2 cellular contexts compared by ENCODE assay signal in the genomic region with DNA sequence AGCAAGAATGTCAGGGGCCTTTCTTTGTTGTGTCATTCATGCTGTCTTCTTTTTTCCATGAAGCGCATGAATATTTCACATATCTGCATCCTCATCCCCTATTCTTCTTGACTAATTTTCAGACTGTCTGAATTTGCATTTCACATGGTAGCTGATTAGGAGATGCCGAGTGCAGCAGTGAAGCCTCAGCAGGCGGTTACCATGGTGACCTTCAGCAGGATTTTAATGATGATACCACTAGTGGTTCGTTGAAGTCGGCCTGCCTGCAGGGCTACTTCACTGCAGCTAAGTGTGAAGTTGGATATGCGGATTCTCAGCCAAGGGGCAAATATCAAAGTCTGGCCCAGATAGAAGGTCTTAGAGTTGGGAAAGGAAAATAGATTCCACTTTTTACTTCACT.
TF ChIP-seq lines count a peak whose summit lies in the region.

No MANE protein-coding gene starts in this region.

TF ChIP-seq in H1, 55 proteins besides CTCF, POLR2A, EP300 and RAD21:
- no peak for TF ChIP-seq GTF2F1 (IDR thresholded peaks at IDR 0.05; ENCODE audit: borderline replicate concordance, low read depth, low read length)
- no peak for TF ChIP-seq CHD1 (IDR thresholded peaks at IDR 0.05; ENCODE audit: low read depth, low read length)
- TF ChIP-seq, protein P1, sequence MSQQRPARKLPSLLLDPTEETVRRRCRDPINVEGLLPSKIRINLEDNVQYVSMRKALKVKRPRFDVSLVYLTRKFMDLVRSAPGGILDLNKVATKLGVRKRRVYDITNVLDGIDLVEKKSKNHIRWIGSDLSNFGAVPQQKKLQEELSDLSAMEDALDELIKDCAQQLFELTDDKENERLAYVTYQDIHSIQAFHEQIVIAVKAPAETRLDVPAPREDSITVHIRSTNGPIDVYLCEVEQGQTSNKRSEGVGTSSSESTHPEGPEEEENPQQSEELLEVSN (IDR thresholded peaks at IDR 0.05), result no peak
- no peak for TF ChIP-seq YY1 (IDR thresholded peaks at IDR 0.05; ENCODE audit: low read depth, low read length)
- TF ChIP-seq POU5F1 (IDR thresholded peaks at IDR 0.05; ENCODE audit: low read depth, low read length), result no peak
- no peak for TF ChIP-seq KDM5A (IDR thresholded peaks at IDR 0.05; ENCODE audit: low read length)
- TF ChIP-seq TBP (IDR thresholded peaks at IDR 0.05; ENCODE audit: low read depth, low read length), result no peak
- no peak for TF ChIP-seq FOSL1 (IDR thresholded peaks at IDR 0.05; ENCODE audit: insufficient read depth, low read depth, low read length)
- no peak for TF ChIP-seq BACH1 (IDR thresholded peaks at IDR 0.05; ENCODE audit: low read length)
- TF ChIP-seq EGR1 (IDR thresholded peaks at IDR 0.05; ENCODE audit: borderline replicate concordance, low read depth, low read length), result no peak
- TF ChIP-seq ASH2L (IDR thresholded peaks at IDR 0.05; ENCODE audit: low read length), result no peak
- no peak for TF ChIP-seq CBX8 (IDR thresholded peaks at IDR 0.05; ENCODE audit: borderline replicate concordance, low read depth, low read length)
- no peak for TF ChIP-seq SIX5 (IDR thresholded peaks at IDR 0.05; ENCODE audit: low read depth, low read length)
- no peak for TF ChIP-seq BRCA1 (IDR thresholded peaks at IDR 0.05; ENCODE audit: low read depth, low read length)
- TF ChIP-seq JUND (IDR thresholded peaks at IDR 0.05; ENCODE audit: low read length), result no peak
- TF ChIP-seq, protein P2, sequence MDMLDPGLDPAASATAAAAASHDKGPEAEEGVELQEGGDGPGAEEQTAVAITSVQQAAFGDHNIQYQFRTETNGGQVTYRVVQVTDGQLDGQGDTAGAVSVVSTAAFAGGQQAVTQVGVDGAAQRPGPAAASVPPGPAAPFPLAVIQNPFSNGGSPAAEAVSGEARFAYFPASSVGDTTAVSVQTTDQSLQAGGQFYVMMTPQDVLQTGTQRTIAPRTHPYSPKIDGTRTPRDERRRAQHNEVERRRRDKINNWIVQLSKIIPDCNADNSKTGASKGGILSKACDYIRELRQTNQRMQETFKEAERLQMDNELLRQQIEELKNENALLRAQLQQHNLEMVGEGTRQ (IDR thresholded peaks at IDR 0.05; ENCODE audit: low read length), result no peak
- TF ChIP-seq, protein P3, sequence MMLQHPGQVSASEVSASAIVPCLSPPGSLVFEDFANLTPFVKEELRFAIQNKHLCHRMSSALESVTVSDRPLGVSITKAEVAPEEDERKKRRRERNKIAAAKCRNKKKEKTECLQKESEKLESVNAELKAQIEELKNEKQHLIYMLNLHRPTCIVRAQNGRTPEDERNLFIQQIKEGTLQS (IDR thresholded peaks at IDR 0.05; ENCODE audit: insufficient read depth, low read depth, low read length), result no peak
- no peak for TF ChIP-seq SUZ12 (IDR thresholded peaks at IDR 0.05; ENCODE audit: low read length)
- TF ChIP-seq GABPA (IDR thresholded peaks at IDR 0.05; ENCODE audit: borderline replicate concordance, insufficient read depth, low read length), result no peak

TF ChIP-seq in neural cell, 6 proteins besides CTCF, POLR2A, EP300 and RAD21:
- TF ChIP-seq MXI1 (conservative IDR thresholded peaks at IDR 0.05; ENCODE audit: poor library complexity, severe bottlenecking) (no peak), EZH2 (IDR thresholded peaks at IDR 0.05; ENCODE audit: borderline replicate concordance, insufficient read depth, low read length, poor library complexity, severe bottlenecking) (no peak), POLR2AphosphoS5 (IDR thresholded peaks at IDR 0.05) (no peak), SMC3 (conservative IDR thresholded peaks at IDR 0.05; ENCODE audit: poor library complexity) (no peak)
